In the genomic region with DNA sequence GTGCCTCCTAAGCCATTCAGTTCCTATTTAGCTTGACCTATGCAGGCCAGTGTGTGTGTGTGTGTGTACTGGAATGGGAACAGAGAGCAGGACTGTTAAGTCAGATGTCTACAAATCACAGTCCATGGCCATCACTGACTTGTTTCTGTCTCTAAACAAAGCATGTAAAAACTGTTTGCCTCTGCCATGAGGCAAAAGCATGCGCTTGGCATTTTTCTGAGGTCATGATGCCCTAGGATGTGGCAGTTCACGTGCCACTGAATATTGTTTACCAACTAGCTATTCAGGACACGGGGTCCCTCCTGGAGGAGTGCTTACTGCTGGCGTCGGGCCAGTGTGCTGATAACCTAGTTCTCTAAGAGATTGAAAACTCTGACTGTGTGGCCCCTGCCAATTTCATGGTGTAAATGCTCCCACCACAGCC, we compare ENCODE assay signal across 19 cellular contexts. TPM values are rescaled to one million over a fixed set of nuclear protein-coding genes. Genes with fewer than 3 reads are reported as not detected.
DNase-seq lines count a peak whose midpoint lies in the region; ATAC-seq, FAIRE-seq and TF ChIP-seq lines count a peak whose summit lies in the region.
"Had no signal": no experiment of that assay in that cellular context is flagged by ENCODE, and none has a peak within 500 bp of the region (broad histone marks: within the 10 kb centered on the region; RNA-seq: fewer than 3 reads in every experiment).

No MANE protein-coding gene starts in this region.

- no peaks in the 10 kb centered on the region for H3K27me3 Mint-ChIP-seq in activated T-cell treated with anti-CD3 and anti-CD28 coated beads, Interleukin-2, amount 50 U/mL, for 72 hours (ENCODE audit: low read depth)
- H3K27me3 Mint-ChIP-seq: activated CD4-positive, alpha-beta T cell treated with anti-CD3 and anti-CD28 coated beads for 36 hours; activated naive CD4-positive, alpha-beta T cell treated with anti-CD3 and anti-CD28 coated beads, Interleukin-2, amount 10 ng/mL, durations not matched to agents 7 days and 5 days; stimulated activated naive CD8-positive, alpha-beta T cell treated with anti-CD3 and anti-CD28 coated beads, Interleukin-15, Interleukin-2, amounts not matched to agents 100 ng/mL and 50 ng/mL, for 24 hours had no signal

- H3K9me1 ChIP-seq in K562 (ENCODE audit: control insufficient read depth, insufficient read depth, low read length) = no peaks in the 10 kb centered on the region

- H3K27ac ChIP-seq in A549 = peak overlapping the region in 1 of 2 experiments; percentile 77; a peak in 2 of 6 replicates
- no peak overlapping the region for H3K27ac ChIP-seq in K562 (ENCODE audit: extremely low read depth, low read depth, low read length)
- H3K27ac ChIP-seq in lung (ENCODE audit: low read depth in 1 of 2, low read length in 1 of 2) = no peak overlapping the region
- H3K27ac ChIP-seq in ascending aorta = no peak overlapping the region
- H3K27ac ChIP-seq: prostate gland, RWPE1 had no signal

- CTCF ChIA-PET in A549 (lab: Yijun Ruan, JAX) (interaction anchor here (1.3 to 2.0 kb wide), 4 partner anchors 23 to 99 kb away, joined by 3 to 6 read pairs (median 4); no protein-coding TSS in a partner anchor), K562 (lab: Yijun Ruan, JAX; ENCODE audit: low intra/inter-chr PET ratio) (no interaction called here)

- no peak for TF ChIP-seq RAD21 in A549 (conservative IDR thresholded peaks at IDR 0.05 in 1 of 2, IDR thresholded peaks at IDR 0.05 in 1 of 2)
- TF ChIP-seq RAD21 in K562 (CRISPR knock-in tag; conservative IDR thresholded peaks at IDR 0.05 in 1 of 2, IDR thresholded peaks at IDR 0.05 in 1 of 2) = no peak

- TF ChIP-seq CTCF in A549 (IDR thresholded peaks at IDR 0.05) = no peak
- no peak for TF ChIP-seq CTCF in K562 (IDR thresholded peaks at IDR 0.05 in 2 of 3, conservative IDR thresholded peaks at IDR 0.05 in 1 of 3; ENCODE audit: insufficient read depth in 2 of 3, low read depth in 1 of 3, low read length in 3 of 3)
- no peak for TF ChIP-seq CTCF in lung (IDR thresholded peaks at IDR 0.05; ENCODE audit: control extremely low read depth, extremely low read depth)
- TF ChIP-seq CTCF in ascending aorta (IDR thresholded peaks at IDR 0.05) = no peak

- 0 out of 3 replicates have a peak, but pooled peaks cover 2% of the 10 kb centered on the region for H3K36me3 ChIP-seq in K562 (ENCODE audit: control insufficient read depth, insufficient read depth, low read length)
- H3K36me3 ChIP-seq in lung (ENCODE audit: control insufficient read depth in 2 of 2, insufficient read depth in 2 of 2, low read length in 2 of 2) = no peaks in the 10 kb centered on the region
- no peaks in the 10 kb centered on the region for H3K36me3 ChIP-seq in ascending aorta
- H3K36me3 ChIP-seq: brain microvascular endothelial cell, prostate gland had no signal

- H3K4me1 ChIP-seq in A549 (peaks cover 32% of the 10 kb centered on the region), K562 (replicated peaks in 1 of 2; ENCODE audit: control insufficient read depth in 2 of 2, insufficient read depth in 2 of 2, low read length in 2 of 2) (peaks cover 6 to 22% of the 10 kb centered on the region in 2 experiments), lung (ENCODE audit: control insufficient read depth in 2 of 2, insufficient read depth in 2 of 2, low read length in 2 of 2) (no peaks in the 10 kb centered on the region), ascending aorta (peaks cover 2 to 5% of the 10 kb centered on the region in 2 donors)

- peaks cover 0 to 6% of the 10 kb centered on the region in 2 donors for H3K36me3 Mint-ChIP-seq in activated T-cell treated with anti-CD3 and anti-CD28 coated beads, Interleukin-2, amount 50 U/mL, for 72 hours (ENCODE audit: insufficient read depth in 2 of 2)
- H3K36me3 Mint-ChIP-seq: activated naive CD4-positive, alpha-beta T cell treated with anti-CD3 and anti-CD28 coated beads, Interleukin-2, amount 10 ng/mL, durations not matched to agents 7 days and 5 days had no signal

- in situ Hi-C loops in K562 (cut with MboI) = no loop called here

- no peak for TF ChIP-seq POLR2A in A549 (IDR thresholded peaks at IDR 0.05; ENCODE audit: low read length)
- TF ChIP-seq POLR2A in K562 (conservative IDR thresholded peaks at IDR 0.05) = no peak

- POLR2A ChIA-PET in A549 (lab: Yijun Ruan, JAX) (no interaction called here), K562 (lab: Yijun Ruan, JAX) (interaction anchor here (1.8 kb wide), 1 partner anchor 10 kb away, joined by 4 read pairs; no protein-coding TSS in a partner anchor)

- H3K4me2 ChIP-seq in A549 (peak overlapping the region; percentile 13; the same call in 1 of the 3 replicates), K562 (ENCODE audit: insufficient read depth, low read length) (no peak overlapping the region)

- no peaks in the 10 kb centered on the region for H3K9me3 ChIP-seq in A549
- no peaks in the 10 kb centered on the region for H3K9me3 ChIP-seq in K562 (replicated peaks; ENCODE audit: control insufficient read depth, insufficient read depth, low read depth, low read length)
- H3K9me3 ChIP-seq in lung (ENCODE audit: control insufficient read depth in 2 of 2, insufficient read depth in 1 of 2, low read length in 1 of 2) = no peaks in the 10 kb centered on the region
- no peaks in the 10 kb centered on the region for H3K9me3 ChIP-seq in ascending aorta
- H3K9me3 ChIP-seq: prostate gland had no signal

- H3K9ac ChIP-seq in K562 (ENCODE audit: insufficient read depth in 1 of 2, low read depth in 2 of 2, low read length in 2 of 2) = no peak overlapping the region

- no peak overlapping the region for H3K27ac Mint-ChIP-seq in activated T-cell treated with anti-CD3 and anti-CD28 coated beads, Interleukin-2, amount 50 U/mL, for 72 hours
- H3K27ac Mint-ChIP-seq: activated CD4-positive, alpha-beta T cell treated with anti-CD3 and anti-CD28 coated beads for 36 hours; activated naive CD4-positive, alpha-beta T cell treated with anti-CD3 and anti-CD28 coated beads, Interleukin-2, amount 10 ng/mL, durations not matched to agents 7 days and 5 days; stimulated activated naive CD8-positive, alpha-beta T cell treated with anti-CD3 and anti-CD28 coated beads, Interleukin-15, Interleukin-2, amounts not matched to agents 100 ng/mL and 50 ng/mL, for 24 hours; T-helper 2 cell treated with Interferon-gamma antibody and Interleukin-4, amounts not matched to agents 5 μg/mL and 100 μg/mL, for 36 hours had no signal

- 69% methylated on average over 5 of the region's 5 CpGs for WGBS in A549 (ENCODE audit: missing lambda C conversion rate)
- WGBS in K562 (ENCODE audit: insufficient coverage, low coverage, missing lambda C conversion rate) = 47% methylated on average over 5 of the region's 5 CpGs
- WGBS in lung, 2 donors = 69 to 87% methylated on average over 5 of the region's 5 CpGs

- H3K4me1 Mint-ChIP-seq in activated T-cell treated with anti-CD3 and anti-CD28 coated beads, Interleukin-2, amount 50 U/mL, for 72 hours (ENCODE audit: low read depth) = peaks cover 41% of the 10 kb centered on the region

- H3K4me3 ChIP-seq in A549 = no peak overlapping the region
- no peak overlapping the region for H3K4me3 ChIP-seq in K562
- H3K4me3 ChIP-seq in lung = no peak overlapping the region
- no peak overlapping the region for H3K4me3 ChIP-seq in ascending aorta
- H3K4me3 ChIP-seq: dorsolateral prefrontal cortex, prostate gland had no signal

- no TSS peak for BruUV-seq in K562 (replicated peaks; lab: Mats Ljungman, UMichigan)

- H3K9me3 Mint-ChIP-seq in activated T-cell treated with anti-CD3 and anti-CD28 coated beads, Interleukin-2, amount 50 U/mL, for 72 hours = no peaks in the 10 kb centered on the region
- H3K9me3 Mint-ChIP-seq: activated naive CD4-positive, alpha-beta T cell treated with anti-CD3 and anti-CD28 coated beads, Interleukin-2, amount 10 ng/mL, durations not matched to agents 7 days and 5 days; stimulated activated naive CD8-positive, alpha-beta T cell treated with anti-CD3 and anti-CD28 coated beads, Interleukin-15, Interleukin-2, amounts not matched to agents 100 ng/mL and 50 ng/mL, for 24 hours; T-helper 2 cell treated with Interferon-gamma antibody and Interleukin-4, amounts not matched to agents 5 μg/mL and 100 μg/mL, for 36 hours had no signal

- FAIRE-seq in A549 (lab: Jason Lieb, UNC) (no peak), K562 (lab: Jason Lieb, UNC) (no peak)

- no peak overlapping the region for H2AFZ ChIP-seq in K562 (ENCODE audit: low read depth, low read length)

- no peak for TF ChIP-seq EP300 in A549 (IDR thresholded peaks at IDR 0.05)
- TF ChIP-seq EP300 in K562 (IDR thresholded peaks at IDR 0.05; ENCODE audit: low read length) = no peak

- DNase-seq in A549 (ENCODE audit: low read depth in 1 of 2, low spot score in 1 of 2) (no peak), EH (ENCODE audit: low read depth) (peak; percentile 47), K562 (ENCODE audit: extremely low read depth in 1 of 4, low spot score in 3 of 4) (no peak), lung (ENCODE audit: low spot score) (peak; percentile 3), ascending aorta (ENCODE audit: low spot score in 2 of 2) (no peak)
- no peak for DNase-seq in activated T-cell treated with anti-CD3 and anti-CD28 coated beads, Interleukin-2, amount 50 U/mL, for 72 hours
- DNase-seq: activated CD4-positive, alpha-beta T cell treated with anti-CD3 and anti-CD28 coated beads for 36 hours; activated CD8-positive, alpha-beta memory T cell treated with anti-CD3 and anti-CD28 coated beads, Interleukin-2, amount 50 U/mL, for 4 hours; activated naive CD4-positive, alpha-beta T cell treated with anti-CD3 and anti-CD28 coated beads, Interleukin-2, amount 10 ng/mL, durations not matched to agents 7 days and 5 days; brain microvascular endothelial cell; dorsolateral prefrontal cortex; NCI-H1930; NCI-H526 treated with DMSO at 0.1 percent for 48 hours had no signal

- ATAC-seq in A549 = 0 out of 6 replicates have a peak, but pooled peaks of 1 of the 2 experiments have one; percentile 21
- ATAC-seq in K562 = no peak
- no peak for ATAC-seq in lung (ENCODE audit: insufficient read depth, low FRiP score)
- no peak for ATAC-seq in activated T-cell treated with anti-CD3 and anti-CD28 coated beads, Interleukin-2, amount 50 U/mL, for 72 hours (replicated peaks in 1 of 2)
- ATAC-seq in HG03280 (IDR thresholded peaks at IDR 0.05; ENCODE audit: unreplicated experiment) = no peak
- no peak for ATAC-seq in GM21576 (IDR thresholded peaks at IDR 0.05; ENCODE audit: unreplicated experiment)
- ATAC-seq: activated CD4-positive, alpha-beta T cell treated with anti-CD3 and anti-CD28 coated beads for 36 hours had no signal

- no peak overlapping the region for H3K4me3 Mint-ChIP-seq in activated T-cell treated with anti-CD3 and anti-CD28 coated beads, Interleukin-2, amount 50 U/mL, for 72 hours
- H3K4me3 Mint-ChIP-seq: activated CD4-positive, alpha-beta T cell treated with anti-CD3 and anti-CD28 coated beads for 36 hours; activated naive CD4-positive, alpha-beta T cell treated with anti-CD3 and anti-CD28 coated beads, Interleukin-2, amount 10 ng/mL, durations not matched to agents 7 days and 5 days; stimulated activated naive CD8-positive, alpha-beta T cell treated with anti-CD3 and anti-CD28 coated beads, Interleukin-15, Interleukin-2, amounts not matched to agents 100 ng/mL and 50 ng/mL, for 24 hours; T-helper 2 cell treated with Interferon-gamma antibody and Interleukin-4, amounts not matched to agents 5 μg/mL and 100 μg/mL, for 36 hours had no signal

- H3K79me2 ChIP-seq in K562 (ENCODE audit: control insufficient read depth, insufficient read depth, low read length) = no peaks in the 10 kb centered on the region

- intact Hi-C loops in K562 (cut with micrococcal nuclease) = no loop called here
- intact Hi-C loops in ascending aorta (cut with DNase I) = no loop called here

- no peaks in the 10 kb centered on the region for H4K20me1 ChIP-seq in K562 (replicated peaks; ENCODE audit: control insufficient read depth, insufficient read depth, low read length)

- H3K27me3 ChIP-seq in K562 (ENCODE audit: control insufficient read depth in 2 of 2, insufficient read depth in 2 of 2, low read length in 2 of 2) (no peaks in the 10 kb centered on the region), lung (ENCODE audit: control insufficient read depth, insufficient read depth) (no peaks in the 10 kb centered on the region), ascending aorta (no peaks in the 10 kb centered on the region)
- H3K27me3 ChIP-seq: brain microvascular endothelial cell, dorsolateral prefrontal cortex had no signal

RNA-seq across cellular contexts. Expression of a gene that starts 8.2 kb away (rescaled TPM):
- polyA plus RNA-seq in A549 (2011; rRNA removed) (84.5 and 102 TPM in 2 replicates), A549 (2017; fragmentation: RNase III; extraction: RNeasy Plus Mini Kit Qiagen cat#74134 plus additional on column Dnase treatment) (57.2 to 64.2 TPM (median 63.6 TPM) in 3 replicates), K562 (2011; rRNA removed) (99.4 and 135 TPM in 2 replicates), K562 (2014; fragmentation: Illumina TruSeq; extraction: Trizol) (65.9 and 77.7 TPM in 2 replicates), K562 (2014; fragmentation: Nextera tagmentation; extraction: Ambion mirVana) (10 to 100 TPM; 16.6 to 16.8 TPM), K562 (2014; rRNA removed) (46.2 and 54.7 TPM in 2 replicates), lung (10 to 100 TPM; 26.6 to 58.9 TPM)
- 13.5 and 14.2 TPM in 2 replicates for polyA plus RNA-seq in A549 (2012; cell fraction: cytosol; rRNA removed)
- polyA plus RNA-seq in A549 (2012; cell fraction: nucleus; rRNA removed) = 6.9 and 15.0 TPM in 2 replicates
- 53.0 and 57.1 TPM in 2 replicates for polyA minus RNA-seq in A549 (2011; rRNA and poly(A)+ RNA removed)
- 187 and 569 TPM in 2 replicates for total RNA-seq in K562 (2011; cell fraction: chromatin; rRNA removed; ENCODE audit: low replicate concordance)
- 75.4 and 99.2 TPM in 2 replicates for total RNA-seq in K562 (2011; cell fraction: nucleolus; rRNA removed)
- 212 and 321 TPM in 2 replicates for total RNA-seq in K562 (2011; cell fraction: nucleoplasm; rRNA removed)
- total RNA-seq in K562 (2014; rRNA removed) (72.3 and 86.6 TPM in 2 replicates), K562 (2014; rRNA removed; fragmentation: Illumina TruSeq; extraction: Trizol) (116 and 120 TPM in 2 replicates), K562 (2015; rRNA removed; fragmentation: Illumina TruSeq; extraction: Trizol) (87.3 and 95.8 TPM in 2 replicates), K562 (2021) (85.4 and 95.2 TPM in 2 replicates), lung (100 to 1,000 TPM in 1 of 2 donors, 10 to 100 TPM in 1; 92.0 to 166 TPM), ascending aorta (53.6 TPM)
- 14.3 and 36.7 TPM in 2 replicates for polyA plus RNA-seq in K562 (2011; cell fraction: cytosol; rRNA removed)
- 52.7 and 77.5 TPM in 2 replicates for polyA plus RNA-seq in K562 (2011; cell fraction: nucleus; rRNA removed)
- polyA plus RNA-seq in K562 (2012) = 35.4 and 37.3 TPM in 2 replicates
- 360 and 406 TPM in 2 replicates for polyA minus RNA-seq in K562 (2011; rRNA and poly(A)+ RNA removed)
- polyA minus RNA-seq in K562 (2011; cell fraction: cytosol; rRNA and poly(A)+ RNA removed) = 76.2 and 93.9 TPM in 2 replicates
- 87.1 and 158 TPM in 2 replicates for polyA minus RNA-seq in K562 (2011; cell fraction: nucleus; rRNA and poly(A)+ RNA removed)
- 100 to 1,000 TPM in 1 of 2 donors, 10 to 100 TPM in 1; 97.7 to 121 TPM for total RNA-seq in activated T-cell treated with anti-CD3 and anti-CD28 coated beads, Interleukin-2, amount 50 U/mL, for 72 hours

Comparison
In these comparisons a context has a peak if more than half of its experiments do, and no peak if none do; other contexts are left out.
1. DNase-seq: peak in EH (single experiment) and lung (single experiment); none in A549 (0 of 2), K562 (0 of 4), activated T-cell treated with anti-CD3 and anti-CD28 coated beads, Interleukin-2, amount 50 U/mL, for 72 hours (0 of 2) and ascending aorta (0 of 2).